In genomic region chr22:49976439-49977175, GRCh38 we compare ENCODE assay signal across 8 cellular contexts. TPM values are rescaled to one million over a fixed set of nuclear protein-coding genes. Genes with fewer than 3 reads are reported as not detected.
DNase-seq lines count a peak whose midpoint lies in the region; ATAC-seq and TF ChIP-seq lines count a peak whose summit lies in the region.

No MANE protein-coding gene starts in this region.

- H3K4me3 ChIP-seq in Panc1 (ENCODE audit: low read depth in 2 of 2, low read length in 2 of 2) (no peak overlapping the region), lower lobe of right lung (no peak overlapping the region)

- H3K9me3 ChIP-seq in Panc1 (ENCODE audit: control insufficient read depth, insufficient read depth, low read depth, low read length) (no peaks in the 10 kb centered on the region), lower lobe of right lung (no peaks in the 10 kb centered on the region)

- 0 out of 2 replicates have a peak overlapping the region, but pooled peaks have one; percentile 3 for H3K27ac ChIP-seq in Panc1 (ENCODE audit: low read length)
- H3K27ac ChIP-seq in lower lobe of right lung = no peak overlapping the region

- peak overlapping the region; percentile 62 for H3K27ac Mint-ChIP-seq in activated T-helper 2 cell treated with anti-CD3 and anti-CD28 coated beads, Interferon-gamma antibody, Interleukin-2, Interleukin-4, amounts not matched to agents 10 μg/mL and 5 μg/mL and 100 μg/mL, durations not matched to agents 14 hours and 24 hours and 36 hours

- peak; percentile 80 for DNase-seq in GM13977 (ENCODE audit: low spot score)
- DNase-seq in Panc1 (ENCODE audit: low read depth, low spot score) = no peak
- peak; percentile 47 for DNase-seq in activated T-helper 2 cell treated with anti-CD3 and anti-CD28 coated beads, Interferon-gamma antibody, Interleukin-2, Interleukin-4, amounts not matched to agents 10 μg/mL and 5 μg/mL and 100 μg/mL, durations not matched to agents 14 hours and 24 hours and 36 hours (ENCODE audit: low spot score)
- DNase-seq in stimulated activated CD4-positive, alpha-beta T cell treated with anti-CD3 and anti-CD28 coated beads, Interleukin-4, amount 100 ng/mL, for 24 hours = peak; percentile 75
- DNase-seq in lower lobe of right lung = no peak

- H3K4me1 Mint-ChIP-seq in activated T-helper 2 cell treated with anti-CD3 and anti-CD28 coated beads, Interferon-gamma antibody, Interleukin-2, Interleukin-4, amounts not matched to agents 10 μg/mL and 5 μg/mL and 100 μg/mL, durations not matched to agents 14 hours and 24 hours and 36 hours (ENCODE audit: low read depth) = peaks cover 24% of the 10 kb centered on the region

- no peaks in the 10 kb centered on the region for H3K27me3 ChIP-seq in Panc1 (ENCODE audit: control insufficient read depth, insufficient read depth, low read length)
- no peaks in the 10 kb centered on the region for H3K27me3 ChIP-seq in lower lobe of right lung (ENCODE audit: low read depth)

- no peaks in the 10 kb centered on the region for H3K36me3 ChIP-seq in Panc1 (ENCODE audit: control insufficient read depth, insufficient read depth, low read length)
- H3K36me3 ChIP-seq in lower lobe of right lung = no peaks in the 10 kb centered on the region

- in situ Hi-C loops in GM13977 (cut with MboI; ENCODE audit: low pct_unique_long_range_greater_than_20kb, low sequenced_read_pairs, unreplicated experiment) (no loop called here), Panc1 (cut with HindIII; ENCODE audit: low pct_unique_long_range_greater_than_20kb, low sequenced_read_pairs) (no loop called here)

- H3K36me3 Mint-ChIP-seq in activated T-helper 2 cell treated with anti-CD3 and anti-CD28 coated beads, Interferon-gamma antibody, Interleukin-2, Interleukin-4, amounts not matched to agents 10 μg/mL and 5 μg/mL and 100 μg/mL, durations not matched to agents 14 hours and 24 hours and 36 hours (ENCODE audit: low read depth) = peaks cover 25% of the 10 kb centered on the region

- no TSS peak for BruUV-seq in Panc1 (replicated peaks; lab: Mats Ljungman, UMichigan)

- CTCF ChIA-PET in Panc1 (lab: Charles Lee) = no interaction called here

- TF ChIP-seq CTCF in GM13977 (IDR thresholded peaks at IDR 0.05; ENCODE audit: extremely low read depth, insufficient read depth, missing control alignments) = no peak
- TF ChIP-seq CTCF in Panc1 (IDR thresholded peaks at IDR 0.05) = no peak
- no peak for TF ChIP-seq CTCF in lower lobe of right lung (IDR thresholded peaks at IDR 0.05)

- no peaks in the 10 kb centered on the region for H3K27me3 Mint-ChIP-seq in activated T-helper 2 cell treated with anti-CD3 and anti-CD28 coated beads, Interferon-gamma antibody, Interleukin-2, Interleukin-4, amounts not matched to agents 10 μg/mL and 5 μg/mL and 100 μg/mL, durations not matched to agents 14 hours and 24 hours and 36 hours (ENCODE audit: low read depth)

- ATAC-seq in Panc1 = peak; percentile 65
- ATAC-seq in lower lobe of right lung = no peak
- ATAC-seq in HG03159 (IDR thresholded peaks at IDR 0.05; ENCODE audit: unreplicated experiment) = no peak
- no peak for ATAC-seq in HG03175 (IDR thresholded peaks at IDR 0.05; ENCODE audit: unreplicated experiment)
- ATAC-seq in GM18873 (IDR thresholded peaks at IDR 0.05; ENCODE audit: low FRiP score, unreplicated experiment) = no peak

- intact Hi-C loops in Panc1 (cut with micrococcal nuclease; ENCODE audit: unreplicated experiment) = no loop called here
- intact Hi-C loops in activated T-helper 2 cell treated with anti-CD3 and anti-CD28 coated beads, Interferon-gamma antibody, Interleukin-2, Interleukin-4, amounts not matched to agents 10 μg/mL and 5 μg/mL and 100 μg/mL, durations not matched to agents 14 hours and 24 hours and 36 hours (cut with micrococcal nuclease) = loop anchor here (2.0 kb wide), 2 partner anchors 14 to 16 kb away; no protein-coding TSS in a partner anchor
- intact Hi-C loops in lower lobe of right lung (cut with DNase I) = no loop called here

- H3K4me1 ChIP-seq in Panc1 (ENCODE audit: control insufficient read depth, insufficient read depth, low read length) (peaks cover 8% of the 10 kb centered on the region), lower lobe of right lung (peaks cover 8% of the 10 kb centered on the region)

- POLR2A ChIA-PET in Panc1 (lab: Charles Lee) = interaction anchor here (0.6 kb wide), 1 partner anchor 215 kb away, joined by 7 read pairs; no protein-coding TSS in a partner anchor

- peaks cover 29% of the 10 kb centered on the region for H3K9me3 Mint-ChIP-seq in activated T-helper 2 cell treated with anti-CD3 and anti-CD28 coated beads, Interferon-gamma antibody, Interleukin-2, Interleukin-4, amounts not matched to agents 10 μg/mL and 5 μg/mL and 100 μg/mL, durations not matched to agents 14 hours and 24 hours and 36 hours

- no peak overlapping the region for H3K4me3 Mint-ChIP-seq in activated T-helper 2 cell treated with anti-CD3 and anti-CD28 coated beads, Interferon-gamma antibody, Interleukin-2, Interleukin-4, amounts not matched to agents 10 μg/mL and 5 μg/mL and 100 μg/mL, durations not matched to agents 14 hours and 24 hours and 36 hours (ENCODE audit: low read depth)

RNA-seq across cellular contexts. Expression of gene PIM3, which starts 16.0 kb away (rescaled TPM):
- total RNA-seq in Panc1 (2021; ENCODE audit: unreplicated experiment) = 58.2 TPM
- 65.3 TPM for polyA plus RNA-seq in Panc1 (2012; ENCODE audit: insufficient read length)
- 215 TPM in 2 replicates for total RNA-seq in activated T-helper 2 cell treated with anti-CD3 and anti-CD28 coated beads, Interferon-gamma antibody, Interleukin-2, Interleukin-4, amounts not matched to agents 10 μg/mL and 5 μg/mL and 100 μg/mL, durations not matched to agents 14 hours and 24 hours and 36 hours
- 94.7 TPM for total RNA-seq in lower lobe of right lung

RNA-seq across cellular contexts. Expression of gene IL17REL, which starts 36.0 kb away (rescaled TPM):
- 0.82 TPM for total RNA-seq in Panc1 (2021; ENCODE audit: unreplicated experiment)
- polyA plus RNA-seq in Panc1 (2012; ENCODE audit: insufficient read length) = 1.3 TPM
- not detected in 2 replicates for total RNA-seq in activated T-helper 2 cell treated with anti-CD3 and anti-CD28 coated beads, Interferon-gamma antibody, Interleukin-2, Interleukin-4, amounts not matched to agents 10 μg/mL and 5 μg/mL and 100 μg/mL, durations not matched to agents 14 hours and 24 hours and 36 hours
- 0.09 TPM for total RNA-seq in lower lobe of right lung

RNA-seq across cellular contexts. Expression of gene CRELD2, which starts 58.2 kb away (rescaled TPM):
- 59.7 TPM for total RNA-seq in Panc1 (2021; ENCODE audit: unreplicated experiment)
- 98.5 TPM for polyA plus RNA-seq in Panc1 (2012; ENCODE audit: insufficient read length)
- total RNA-seq in activated T-helper 2 cell treated with anti-CD3 and anti-CD28 coated beads, Interferon-gamma antibody, Interleukin-2, Interleukin-4, amounts not matched to agents 10 μg/mL and 5 μg/mL and 100 μg/mL, durations not matched to agents 14 hours and 24 hours and 36 hours = 49.9 and 52.9 TPM in 2 replicates
- total RNA-seq in lower lobe of right lung = 42.7 TPM

RNA-seq across cellular contexts. Expression of gene ALG12, which starts 58.4 kb away (rescaled TPM):
- total RNA-seq in Panc1 (2021; ENCODE audit: unreplicated experiment) (23.4 TPM), lower lobe of right lung (25.9 TPM)
- polyA plus RNA-seq in Panc1 (2012; ENCODE audit: insufficient read length) = 41.1 TPM
- 15.5 and 16.5 TPM in 2 replicates for total RNA-seq in activated T-helper 2 cell treated with anti-CD3 and anti-CD28 coated beads, Interferon-gamma antibody, Interleukin-2, Interleukin-4, amounts not matched to agents 10 μg/mL and 5 μg/mL and 100 μg/mL, durations not matched to agents 14 hours and 24 hours and 36 hours

Comparison
In these comparisons a context has a peak if more than half of its experiments do, and no peak if none do; other contexts are left out.
1. DNase-seq: peak in GM13977 (single experiment), activated T-helper 2 cell treated with anti-CD3 and anti-CD28 coated beads, Interferon-gamma antibody, Interleukin-2, Interleukin-4, amounts not matched to agents 10 μg/mL and 5 μg/mL and 100 μg/mL, durations not matched to agents 14 hours and 24 hours and 36 hours (single experiment) and stimulated activated CD4-positive, alpha-beta T cell treated with anti-CD3 and anti-CD28 coated beads, Interleukin-4, amount 100 ng/mL, for 24 hours (single experiment); none in Panc1 (single experiment) and lower lobe of right lung (single experiment).